Comparison of ENCODE assay signal across 7 cellular contexts in the genomic region with DNA sequence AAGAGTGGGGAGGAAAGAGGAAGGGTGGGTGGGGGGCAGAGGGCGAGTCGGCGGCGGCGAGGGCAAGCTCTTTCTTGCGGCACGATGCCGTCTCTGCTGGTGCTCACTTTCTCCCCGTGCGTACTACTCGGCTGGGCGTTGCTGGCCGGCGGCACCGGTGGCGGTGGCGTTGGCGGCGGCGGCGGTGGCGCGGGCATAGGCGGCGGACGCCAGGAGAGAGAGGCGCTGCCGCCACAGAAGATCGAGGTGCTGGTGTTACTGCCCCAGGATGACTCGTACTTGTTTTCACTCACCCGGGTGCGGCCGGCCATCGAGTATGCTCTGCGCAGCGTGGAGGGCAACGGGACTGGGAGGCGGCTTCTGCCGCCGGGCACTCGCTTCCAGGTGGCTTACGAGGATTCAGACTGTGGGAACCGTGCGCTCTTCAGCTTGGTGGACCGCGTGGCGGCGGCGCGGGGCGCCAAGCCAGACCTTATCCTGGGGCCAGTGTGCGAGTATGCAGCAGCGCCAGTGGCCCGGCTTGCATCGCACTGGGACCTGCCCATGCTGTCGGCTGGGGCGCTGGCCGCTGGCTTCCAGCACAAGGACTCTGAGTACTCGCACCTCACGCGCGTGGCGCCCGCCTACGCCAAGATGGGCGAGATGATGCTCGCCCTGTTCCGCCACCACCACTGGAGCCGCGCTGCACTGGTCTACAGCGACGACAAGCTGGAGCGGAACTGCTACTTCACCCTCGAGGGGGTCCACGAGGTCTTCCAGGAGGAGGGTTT. TPM values are rescaled to one million over a fixed set of nuclear protein-coding genes. Genes with fewer than 3 reads are reported as not detected.
DNase-seq lines count a peak whose midpoint lies in the region; ATAC-seq and TF ChIP-seq lines count a peak whose summit lies in the region.

No MANE protein-coding gene starts in this region.

- H3K36me3 Mint-ChIP-seq in immature natural killer cell, result no peaks in the 10 kb centered on the region

- peak in 60 of 76 experiments; percentile 3 to 72 (median 48) for DNase-seq in HUDEP-2 (lab: John Stamatoyannopoulos, UW; ENCODE audit: unreplicated experiment in 76 of 76)
- DNase-seq in adrenal gland, result peak in 5 of 7 donors; percentile 29 to 51 (median 49)
- peak in 1 of 3 donors; percentile 6 for DNase-seq in immature natural killer cell
- DNase-seq in stimulated activated naive CD8-positive, alpha-beta T cell treated with anti-CD3 and anti-CD28 coated beads, Interleukin-15, amount 100 ng/mL, for 72 hours, result peak; percentile 13 to 17
- DNase-seq in OCI-M2 (lab: John Stamatoyannopoulos, UW; ENCODE audit: unreplicated experiment), result no peak
- no peak for DNase-seq in ACHN

- peaks cover 16 to 32% (median 32%) of the 10 kb centered on the region in 3 donors for H3K27me3 Mint-ChIP-seq in immature natural killer cell (ENCODE audit: low read depth in 3 of 3)
- peaks cover 83% of the 10 kb centered on the region for H3K27me3 Mint-ChIP-seq in stimulated activated naive CD8-positive, alpha-beta T cell treated with anti-CD3 and anti-CD28 coated beads, Interleukin-15, amount 100 ng/mL, for 72 hours

- no peaks in the 10 kb centered on the region for H3K9me3 ChIP-seq in adrenal gland (replicated peaks in 1 of 3)

- H3K4me3 ChIP-seq in adrenal gland, result peak overlapping the region in 2 of 4 donors; percentile 23 to 63

- TF ChIP-seq CTCF in adrenal gland (IDR thresholded peaks at IDR 0.05), result no peak

- H3K27ac Mint-ChIP-seq in immature natural killer cell, result no peak overlapping the region
- no peak overlapping the region for H3K27ac Mint-ChIP-seq in stimulated activated naive CD8-positive, alpha-beta T cell treated with anti-CD3 and anti-CD28 coated beads, Interleukin-15, amount 100 ng/mL, for 72 hours

- peaks cover 9% of the 10 kb centered on the region for H3K27me3 ChIP-seq in adrenal gland

- 1 to 9% (median 1%) methylated on average over 29 to 75 of the region's 75 CpGs for WGBS in adrenal gland, 4 donors

- peaks cover 14 to 26% of the 10 kb centered on the region in 2 donors for H3K4me1 ChIP-seq in adrenal gland (replicated peaks in 1 of 2)

- in situ Hi-C loops in ACHN (cut with HindIII; ENCODE audit: low pct_ligation_motif_present, low pct_unique_long_range_greater_than_20kb, low sequenced_read_pairs), result no loop called here

- H3K4me1 Mint-ChIP-seq in immature natural killer cell, result peaks cover 39 to 49% of the 10 kb centered on the region in 2 donors
- H3K4me1 Mint-ChIP-seq in stimulated activated naive CD8-positive, alpha-beta T cell treated with anti-CD3 and anti-CD28 coated beads, Interleukin-15, amount 100 ng/mL, for 72 hours, result peaks cover 48% of the 10 kb centered on the region

- ATAC-seq in stimulated activated naive CD8-positive, alpha-beta T cell treated with anti-CD3 and anti-CD28 coated beads, Interleukin-15, amount 100 ng/mL, for 72 hours, result peak; percentile 16
- ATAC-seq in activated CD4-positive, CD25-positive, alpha-beta regulatory T cell treated with anti-CD3 and anti-CD28 coated beads, Interleukin-2, amount 50 U/mL, for 24 hours, result no peak

- no peaks in the 10 kb centered on the region for H3K36me3 ChIP-seq in adrenal gland (replicated peaks in 1 of 2)

- TF ChIP-seq POLR2A in adrenal gland (IDR thresholded peaks at IDR 0.05), result peak in 1 of 2 donors; percentile 12

- peak overlapping the region; percentile 64 to 79 (median 74) for H3K4me3 Mint-ChIP-seq in immature natural killer cell
- peak overlapping the region; percentile 59 to 60 for H3K4me3 Mint-ChIP-seq in stimulated activated naive CD8-positive, alpha-beta T cell treated with anti-CD3 and anti-CD28 coated beads, Interleukin-15, amount 100 ng/mL, for 72 hours

- H3K9me3 Mint-ChIP-seq in immature natural killer cell, result peaks cover 0 to 4% (median 0%) of the 10 kb centered on the region in 6 donors
- H3K9me3 Mint-ChIP-seq in stimulated activated naive CD8-positive, alpha-beta T cell treated with anti-CD3 and anti-CD28 coated beads, Interleukin-15, amount 100 ng/mL, for 72 hours, result no peaks in the 10 kb centered on the region

- intact Hi-C loops in adrenal gland (cut with DNase I), result loop anchor here (10.0 kb wide), 3 partner anchors 133 to 713 kb away; no protein-coding TSS in a partner anchor

- peak overlapping the region in 2 of 5 donors; percentile 28 to 48 for H3K27ac ChIP-seq in adrenal gland

RNA-seq across cellular contexts. Expression of gene NPR3, which starts 0.8 kb away (rescaled TPM):
- total RNA-seq in adrenal gland, result 10 to 100 TPM in 4 of 8 donors, 1 to 10 TPM in 4; 3.8 to 26.1 (median 10.0) TPM
- polyA plus RNA-seq in adrenal gland (1 to 10 TPM; 1.8 to 7.3 (median 2.6) TPM), immature natural killer cell (under 1 TPM in 1 of 3 donors, not detected in 2; 0.04 TPM)

Comparison
In these comparisons a context has a peak if more than half of its experiments do, and no peak if none do; other contexts are left out.
1. DNase-seq: peak in HUDEP-2 (60 of 76), adrenal gland (5 of 7) and stimulated activated naive CD8-positive, alpha-beta T cell treated with anti-CD3 and anti-CD28 coated beads, Interleukin-15, amount 100 ng/mL, for 72 hours (2 of 2); none in OCI-M2 (single experiment) and ACHN (single experiment).